ENCODE assay signal across 21 cellular contexts in genomic region chr11:128533473-128533872, GRCh38. TPM values are rescaled to one million over a fixed set of nuclear protein-coding genes. Genes with fewer than 3 reads are reported as not detected.
DNase-seq lines count a peak whose midpoint lies in the region; ATAC-seq, FAIRE-seq and TF ChIP-seq lines count a peak whose summit lies in the region.
"Had no signal": no experiment of that assay in that cellular context is flagged by ENCODE, and none has a peak within 500 bp of the region (broad histone marks: within the 10 kb centered on the region; RNA-seq: fewer than 3 reads in every experiment).

No MANE protein-coding gene starts in this region.

- no peak overlapping the region for H3K4me3 Mint-ChIP-seq in natural killer cell treated with Interleukin-12 subunit alpha and Interleukin-12 subunit beta and Interleukin-15 and Interleukin-18, amount 100 ng/mL, for 72 hours
- H3K4me3 Mint-ChIP-seq in natural killer cell (no peak overlapping the region), mesothelial cell of epicardium (no peak overlapping the region)
- H3K4me3 Mint-ChIP-seq: CD8-positive, alpha-beta memory T cell; HFFc6; IgD-negative memory B cell had no signal

- peaks cover 22% of the 10 kb centered on the region for H3K4me1 ChIP-seq in iPS-18a (ENCODE audit: control insufficient read depth, low read depth, low read length)
- no peaks in the 10 kb centered on the region for H3K4me1 ChIP-seq in MM.1S (ENCODE audit: low read length)

- H3K9ac ChIP-seq in iPS-18a (ENCODE audit: low read length) (peak overlapping the region; percentile 1), MM.1S (ENCODE audit: low read length) (no peak overlapping the region)

- peaks cover 0 to 2% of the 10 kb centered on the region in 2 donors for H3K27me3 Mint-ChIP-seq in natural killer cell treated with Interleukin-12 subunit alpha and Interleukin-12 subunit beta and Interleukin-15 and Interleukin-18, amount 100 ng/mL, for 72 hours
- H3K27me3 Mint-ChIP-seq in natural killer cell (ENCODE audit: low read depth in 2 of 2) (peaks cover 17 to 23% of the 10 kb centered on the region in 2 donors), mesothelial cell of epicardium (ENCODE audit: low read depth) (no peaks in the 10 kb centered on the region)

- in situ Hi-C loops in KBM-7 (cut with MboI; ENCODE audit: low pct_unique_long_range_greater_than_20kb, low sequenced_read_pairs), result no loop called here

- no peak overlapping the region for H2AFZ ChIP-seq in MM.1S (ENCODE audit: low read length)

- peak overlapping the region; percentile 42 for H3K27ac Mint-ChIP-seq in natural killer cell treated with Interleukin-12 subunit alpha and Interleukin-12 subunit beta and Interleukin-15 and Interleukin-18, amount 100 ng/mL, for 72 hours
- H3K27ac Mint-ChIP-seq in natural killer cell (no peak overlapping the region), mesothelial cell of epicardium (peak overlapping the region; percentile 14)
- H3K27ac Mint-ChIP-seq: HFFc6, IgD-negative memory B cell had no signal

- H3K36me3 ChIP-seq in iPS-18a (ENCODE audit: control insufficient read depth, low read depth, low read length), result no peaks in the 10 kb centered on the region
- H3K36me3 ChIP-seq in MM.1S (replicated peaks; ENCODE audit: insufficient read depth, low read length), result no peaks in the 10 kb centered on the region

- H3K9me3 Mint-ChIP-seq in natural killer cell treated with Interleukin-12 subunit alpha and Interleukin-12 subunit beta and Interleukin-15 and Interleukin-18, amount 100 ng/mL, for 72 hours, result peaks cover 6% of the 10 kb centered on the region
- H3K9me3 Mint-ChIP-seq in natural killer cell, result no peaks in the 10 kb centered on the region
- H3K9me3 Mint-ChIP-seq in mesothelial cell of epicardium, result peaks cover 3% of the 10 kb centered on the region
- H3K9me3 Mint-ChIP-seq: HFFc6 had no signal

- ATAC-seq in natural killer cell treated with Interleukin-12 subunit alpha and Interleukin-12 subunit beta and Interleukin-15 and Interleukin-18, amount 100 ng/mL, for 72 hours, result no peak
- ATAC-seq in natural killer cell, result no peak
- ATAC-seq in HG03045 (IDR thresholded peaks at IDR 0.05; ENCODE audit: unreplicated experiment), result no peak

- H3K9me3 ChIP-seq in iPS-18a (ENCODE audit: control insufficient read depth, low read depth, low read length), result no peaks in the 10 kb centered on the region
- no peaks in the 10 kb centered on the region for H3K9me3 ChIP-seq in MM.1S (replicated peaks; ENCODE audit: insufficient read depth, low read length)

- no peak for TF ChIP-seq POLR2A in H54 (IDR thresholded peaks at IDR 0.05; ENCODE audit: low read depth, low read length)

- DNase-seq in natural killer cell treated with Interleukin-12 subunit alpha and Interleukin-12 subunit beta and Interleukin-15 and Interleukin-18, amount 100 ng/mL, for 72 hours (ENCODE audit: low spot score), result no peak
- DNase-seq in natural killer cell (no peak), mesothelial cell of epicardium (ENCODE audit: low spot score in 2 of 2, unreplicated experiment in 2 of 2) (no peak), KBM-7 (no peak), MM.1S (no peak), H54 (ENCODE audit: insufficient read length, low spot score) (no peak)
- DNase-seq: CD8-positive, alpha-beta memory T cell; DMS79; GOT3; HFFc6; MV-4-11; NCI-H1930; NCI-H2171; NCI-H446; NK-92 treated with Interleukin-12 subunit alpha and Interleukin-12 subunit beta, amount 100 ng/mL, for 24 hours; SHP77 treated with DMSO at 0.1 percent for 48 hours had no signal

- H3K4me3 ChIP-seq in iPS-18a (ENCODE audit: low read length), result peak overlapping the region; percentile 52
- H3K4me3 ChIP-seq in MM.1S (ENCODE audit: low read length), result no peak overlapping the region

- intact Hi-C loops in natural killer cell (cut with micrococcal nuclease), result no loop called here

- H3K36me3 Mint-ChIP-seq in natural killer cell treated with Interleukin-12 subunit alpha and Interleukin-12 subunit beta and Interleukin-15 and Interleukin-18, amount 100 ng/mL, for 72 hours, result peaks cover 5% of the 10 kb centered on the region
- H3K36me3 Mint-ChIP-seq in natural killer cell (no peaks in the 10 kb centered on the region), mesothelial cell of epicardium (no peaks in the 10 kb centered on the region)
- H3K36me3 Mint-ChIP-seq: IgD-negative memory B cell had no signal

- TF ChIP-seq CTCF in natural killer cell (IDR thresholded peaks at IDR 0.05) (no peak), mesothelial cell of epicardium (IDR thresholded peaks at IDR 0.05; ENCODE audit: unreplicated experiment) (no peak), MM.1S (IDR thresholded peaks at IDR 0.05; ENCODE audit: low read length) (no peak)

- H3K9me2 ChIP-seq in MM.1S (replicated peaks; ENCODE audit: insufficient read depth, low read length), result no peaks in the 10 kb centered on the region

- H3F3A ChIP-seq in MM.1S (ENCODE audit: insufficient read depth, low read length), result no peaks in the 10 kb centered on the region

- peaks cover 20 to 23% of the 10 kb centered on the region in 2 donors for H3K4me1 Mint-ChIP-seq in natural killer cell treated with Interleukin-12 subunit alpha and Interleukin-12 subunit beta and Interleukin-15 and Interleukin-18, amount 100 ng/mL, for 72 hours (ENCODE audit: low read depth in 2 of 2)
- H3K4me1 Mint-ChIP-seq in natural killer cell (peaks cover 2 to 7% of the 10 kb centered on the region in 2 donors), mesothelial cell of epicardium (peaks cover 36% of the 10 kb centered on the region)

- H3K27ac ChIP-seq in iPS-18a (ENCODE audit: low read length) (no peak overlapping the region), MM.1S (ENCODE audit: low read length) (no peak overlapping the region)

- H3K4me2 ChIP-seq in MM.1S (ENCODE audit: low read depth, low read length), result no peak overlapping the region

- H3K27me3 ChIP-seq in iPS-18a (ENCODE audit: control insufficient read depth, insufficient read depth, low read length), result peaks cover 98% of the 10 kb centered on the region
- no peaks in the 10 kb centered on the region for H3K27me3 ChIP-seq in MM.1S (replicated peaks; ENCODE audit: insufficient read depth, low read length)

- H3K79me2 ChIP-seq in MM.1S (ENCODE audit: low read length), result no peaks in the 10 kb centered on the region

- FAIRE-seq in H54 (lab: Jason Lieb, UNC), result no peak
- FAIRE-seq: D721Med, G401.6 had no signal

- no peaks in the 10 kb centered on the region for H4K20me1 ChIP-seq in MM.1S (ENCODE audit: insufficient read depth, low read length)

RNA-seq across cellular contexts. Expression of gene ETS1, which starts 53.9 kb away (rescaled TPM):
- total RNA-seq in natural killer cell treated with Interleukin-12 subunit alpha and Interleukin-12 subunit beta and Interleukin-15 and Interleukin-18, amount 100 ng/mL, for 72 hours, result 100 to 1,000 TPM; 521 to 738 TPM
- total RNA-seq in natural killer cell, result 100 to 1,000 TPM; 532 to 684 (median 589) TPM
- 29.7 to 30.0 TPM (median 30.0 TPM) in 3 replicates for total RNA-seq in mesothelial cell of epicardium

Comparison
In these comparisons a context has a peak if more than half of its experiments do, and no peak if none do; other contexts are left out.
1. H3K27ac Mint-ChIP-seq: peak in natural killer cell treated with Interleukin-12 subunit alpha and Interleukin-12 subunit beta and Interleukin-15 and Interleukin-18, amount 100 ng/mL, for 72 hours (2 of 2) and mesothelial cell of epicardium (single experiment); none in natural killer cell (0 of 2).
2. RNA of gene ETS1, which starts 53.9 kb away (total RNA-seq): 521 to 738 TPM in natural killer cell treated with Interleukin-12 subunit alpha and Interleukin-12 subunit beta and Interleukin-15 and Interleukin-18, amount 100 ng/mL, for 72 hours and 532 to 684 TPM in natural killer cell; 29.7 to 30.0 TPM in mesothelial cell of epicardium; every median in the first group is over 10 times any median in the second.